ENCODE assay signal across 2 cellular contexts in genomic region chr1:54714881-54715492, GRCh38.
TF ChIP-seq lines count a peak whose summit lies in the region.

No MANE protein-coding gene starts in this region.

TF ChIP-seq in IMR-90, 13 proteins besides CTCF, POLR2A, EP300 and RAD21 (continued from another document):
- no peak for TF ChIP-seq ELK1 (IDR thresholded peaks at IDR 0.05; ENCODE audit: borderline replicate concordance, low read depth, low read length)
- no peak for TF ChIP-seq FOS (IDR thresholded peaks at IDR 0.05; ENCODE audit: low read depth, low read length)
- no peak for TF ChIP-seq USF2 (IDR thresholded peaks at IDR 0.05; ENCODE audit: low read depth, low read length)
- TF ChIP-seq RCOR1 (IDR thresholded peaks at IDR 0.05; ENCODE audit: insufficient replicate concordance, low read length), result no peak
- no peak for TF ChIP-seq RFX5 (IDR thresholded peaks at IDR 0.05; ENCODE audit: low read depth, low read length)
- no peak for TF ChIP-seq SMC3 (IDR thresholded peaks at IDR 0.05; ENCODE audit: low read depth, low read length)
TF ChIP-seq in IMR-90: peak in this region for 0.

TF ChIP-seq in liver, 16 proteins besides CTCF, POLR2A, EP300 and RAD21 (continued from another document):
- TF ChIP-seq REST (IDR thresholded peaks at IDR 0.05) (no peak), GABPA (IDR thresholded peaks at IDR 0.05 in 1 of 2, conservative IDR thresholded peaks at IDR 0.05 in 1 of 2) (no peak), ZBTB33 (IDR thresholded peaks at IDR 0.05) (no peak)
